In genomic region chr5:140366770-140367630, GRCh38 we compare ENCODE assay signal across 27 cellular contexts. TPM values are rescaled to one million over a fixed set of nuclear protein-coding genes. Genes with fewer than 3 reads are reported as not detected.
DNase-seq lines count a peak whose midpoint lies in the region; ATAC-seq and TF ChIP-seq lines count a peak whose summit lies in the region.
"Had no signal": no experiment of that assay in that cellular context is flagged by ENCODE, and none has a peak within 500 bp of the region (broad histone marks: within the 10 kb centered on the region; RNA-seq: fewer than 3 reads in every experiment).

No MANE protein-coding gene starts in this region.

- no peak overlapping the region for H3K18ac ChIP-seq in H9 (ENCODE audit: insufficient read length, low read depth, low read length)

- intact Hi-C loops in sciatic nerve (cut with DNase I), result no loop called here

- H2AK5ac ChIP-seq in H9 (ENCODE audit: insufficient read length, low read length), result no peak overlapping the region

- no peak overlapping the region for H3K4ac ChIP-seq in H9 (ENCODE audit: low read depth, low read length)

- no peak overlapping the region for H2AFZ ChIP-seq in H9 (ENCODE audit: low read length)

- H3T11ph ChIP-seq in H9 (ENCODE audit: low read length), result no peak overlapping the region

- H4K20me1 ChIP-seq in H9 (ENCODE audit: control insufficient read depth, insufficient read depth, insufficient read length), result no peaks in the 10 kb centered on the region

- H3K23me2 ChIP-seq in H9 (ENCODE audit: insufficient read length, low read depth, low read length, poor library complexity, severe bottlenecking), result peaks cover 4% of the 10 kb centered on the region

- H3K9ac ChIP-seq in H9 (ENCODE audit: extremely low read depth, insufficient read length, low read length) (no peak overlapping the region), endodermal cell (ENCODE audit: extremely low read depth, low read length, poor library complexity, severe bottlenecking) (no peak overlapping the region)

- H2BK15ac ChIP-seq in H9 (ENCODE audit: low read depth, low read length), result no peak overlapping the region

- no peak overlapping the region for H3K14ac ChIP-seq in H9 (ENCODE audit: insufficient read depth, low read length)

- TF ChIP-seq CTCF in GM12872 (IDR thresholded peaks at IDR 0.05; ENCODE audit: insufficient read depth, low read depth, low read length), result peak; percentile 31; the same call in 2 of the 3 replicates
- peak; percentile 37; the same call in 2 of the 3 replicates for TF ChIP-seq CTCF in H9 (conservative IDR thresholded peaks at IDR 0.05)
- TF ChIP-seq CTCF in endodermal cell (conservative IDR thresholded peaks at IDR 0.05), result peak; percentile 54
- no peak for TF ChIP-seq CTCF in type B pancreatic cell (conservative IDR thresholded peaks at IDR 0.05)

- no peak overlapping the region for H3K4me3 Mint-ChIP-seq in H9
- no peak overlapping the region for H3K4me3 Mint-ChIP-seq in endodermal cell
- no peak overlapping the region for H3K4me3 Mint-ChIP-seq in type B pancreatic cell
- H3K4me3 Mint-ChIP-seq in T-helper 2 cell treated with Interferon-gamma antibody and Interleukin-4, amounts not matched to agents 5 μg/mL and 100 μg/mL, for 36 hours, result no peak overlapping the region
- H3K4me3 Mint-ChIP-seq: activated CD4-positive, alpha-beta T cell treated with anti-CD3 and anti-CD28 coated beads, Interleukin-2, amount 10 ng/mL, durations not matched to agents 7 days and 5 days; activated CD8-positive, alpha-beta memory T cell treated with anti-CD3 and anti-CD28 coated beads, Interleukin-2, amount 10 ng/mL, durations not matched to agents 7 days and 5 days; activated T-cell treated with anti-CD3 and anti-CD28 coated beads, Interleukin-2, amount 50 U/mL, for 72 hours; CD4-positive, CD25-positive, alpha-beta regulatory T cell; natural killer cell treated with Interleukin-12 subunit alpha and Interleukin-12 subunit beta and Interleukin-15 and Interleukin-18, amount 100 ng/mL, for 72 hours had no signal

- no peak overlapping the region for H4K5ac ChIP-seq in H9 (ENCODE audit: insufficient read length, low read depth, low read length)

- no peaks in the 10 kb centered on the region for H3K36me3 ChIP-seq in endodermal cell (ENCODE audit: control insufficient read depth, insufficient read depth, low read length)

- no peak overlapping the region for H3K23ac ChIP-seq in H9 (ENCODE audit: insufficient read length, low read depth, low read length)

- peaks cover 10% of the 10 kb centered on the region for H3K27me3 Mint-ChIP-seq in H9 (ENCODE audit: low read depth)
- H3K27me3 Mint-ChIP-seq in endodermal cell (ENCODE audit: insufficient read depth), result peaks cover 10% of the 10 kb centered on the region
- peaks cover 3% of the 10 kb centered on the region for H3K27me3 Mint-ChIP-seq in type B pancreatic cell
- H3K27me3 Mint-ChIP-seq in T-helper 2 cell treated with Interferon-gamma antibody and Interleukin-4, amounts not matched to agents 5 μg/mL and 100 μg/mL, for 36 hours (ENCODE audit: low read depth), result no peaks in the 10 kb centered on the region
- H3K27me3 Mint-ChIP-seq: activated CD4-positive, alpha-beta T cell treated with anti-CD3 and anti-CD28 coated beads, Interleukin-2, amount 10 ng/mL, durations not matched to agents 7 days and 5 days; activated CD8-positive, alpha-beta memory T cell treated with anti-CD3 and anti-CD28 coated beads, Interleukin-2, amount 10 ng/mL, durations not matched to agents 7 days and 5 days; CD4-positive, CD25-positive, alpha-beta regulatory T cell; natural killer cell treated with Interleukin-12 subunit alpha and Interleukin-12 subunit beta and Interleukin-15 and Interleukin-18, amount 100 ng/mL, for 72 hours had no signal

- H3K27ac ChIP-seq in H9 (ENCODE audit: insufficient read length, low read depth, low read length) (no peak overlapping the region), endodermal cell (ENCODE audit: low read depth, low read length) (no peak overlapping the region)
- H3K27ac ChIP-seq: HL-60, VCaP had no signal

- H2BK5ac ChIP-seq in H9 (ENCODE audit: insufficient read length, low read length), result no peak overlapping the region

- H3K56ac ChIP-seq in H9 (ENCODE audit: insufficient read length, low read depth, low read length), result no peak overlapping the region

- H3K9me3 ChIP-seq in H9 (ENCODE audit: control insufficient read depth, low read depth, low read length) (no peaks in the 10 kb centered on the region), endodermal cell (ENCODE audit: control insufficient read depth, low read length) (no peaks in the 10 kb centered on the region)

- H3K36me3 Mint-ChIP-seq in H9 (ENCODE audit: insufficient read depth in 1 of 3, low read depth in 3 of 3) (no peaks in the 10 kb centered on the region), endodermal cell (ENCODE audit: low read depth) (no peaks in the 10 kb centered on the region), type B pancreatic cell (no peaks in the 10 kb centered on the region)
- H3K36me3 Mint-ChIP-seq in T-helper 2 cell treated with Interferon-gamma antibody and Interleukin-4, amounts not matched to agents 5 μg/mL and 100 μg/mL, for 36 hours (ENCODE audit: low read depth), result no peaks in the 10 kb centered on the region
- H3K36me3 Mint-ChIP-seq: activated CD8-positive, alpha-beta memory T cell treated with anti-CD3 and anti-CD28 coated beads, Interleukin-2, amount 10 ng/mL, durations not matched to agents 7 days and 5 days; CD4-positive, CD25-positive, alpha-beta regulatory T cell; natural killer cell treated with Interleukin-12 subunit alpha and Interleukin-12 subunit beta and Interleukin-15 and Interleukin-18, amount 100 ng/mL, for 72 hours had no signal

- H3K4me1 ChIP-seq in H9 (ENCODE audit: insufficient read depth, low read length) (no peaks in the 10 kb centered on the region; the same call in 1 of the 2 replicates), endodermal cell (ENCODE audit: control insufficient read depth, insufficient read depth, low read length) (no peaks in the 10 kb centered on the region)

- H2BK120ac ChIP-seq in H9 (ENCODE audit: low read depth, low read length, poor library complexity, severe bottlenecking), result no peak overlapping the region

- WGBS in H9 (ENCODE audit: extremely low coverage, insufficient read length, low lambda C conversion rate), result no CpG with 5 or more reads among the region's 5 CpGs
- 79 to 88% methylated on average over 1 to 5 of the region's 5 CpGs for WGBS in endodermal cell (ENCODE audit: insufficient coverage in 1 of 2, insufficient read length in 1 of 2), 2 experiments

- no peak overlapping the region for H3K4me3 ChIP-seq in endodermal cell (ENCODE audit: low read length)
- H3K4me3 ChIP-seq: smooth muscle cell had no signal

- H3K27ac Mint-ChIP-seq in H9, result no peak overlapping the region
- no peak overlapping the region for H3K27ac Mint-ChIP-seq in endodermal cell
- no peak overlapping the region for H3K27ac Mint-ChIP-seq in type B pancreatic cell
- H3K27ac Mint-ChIP-seq in T-helper 2 cell treated with Interferon-gamma antibody and Interleukin-4, amounts not matched to agents 5 μg/mL and 100 μg/mL, for 36 hours, result no peak overlapping the region
- H3K27ac Mint-ChIP-seq: activated CD4-positive, alpha-beta T cell treated with anti-CD3 and anti-CD28 coated beads, Interleukin-2, amount 10 ng/mL, durations not matched to agents 7 days and 5 days; activated CD8-positive, alpha-beta memory T cell treated with anti-CD3 and anti-CD28 coated beads, Interleukin-2, amount 10 ng/mL, durations not matched to agents 7 days and 5 days; activated T-cell treated with anti-CD3 and anti-CD28 coated beads, Interleukin-2, amount 50 U/mL, for 72 hours; CD4-positive, CD25-positive, alpha-beta regulatory T cell; natural killer cell treated with Interleukin-12 subunit alpha and Interleukin-12 subunit beta and Interleukin-15 and Interleukin-18, amount 100 ng/mL, for 72 hours had no signal

- no peaks in the 10 kb centered on the region for H3K27me3 ChIP-seq in H9 (ENCODE audit: insufficient read depth, low read length)
- H3K27me3 ChIP-seq in endodermal cell (ENCODE audit: control insufficient read depth, insufficient read depth, low read length, poor library complexity, severe bottlenecking), result peaks cover 4% of the 10 kb centered on the region

- DNase-seq in H9 (no peak), endodermal cell (no peak), sciatic nerve (ENCODE audit: low spot score) (peak; percentile 40), AG20443 (ENCODE audit: low spot score) (no peak), type B pancreatic cell (ENCODE audit: extremely low spot score, unreplicated experiment) (no peak)
- DNase-seq in T-helper 2 cell treated with Interferon-gamma antibody and Interleukin-4, amounts not matched to agents 5 μg/mL and 100 μg/mL, for 36 hours (ENCODE audit: low spot score), result no peak
- DNase-seq: activated CD4-positive, alpha-beta T cell treated with anti-CD3 and anti-CD28 coated beads, Interleukin-2, amount 10 ng/mL, durations not matched to agents 7 days and 5 days; activated CD8-positive, alpha-beta memory T cell treated with anti-CD3 and anti-CD28 coated beads, Interleukin-2, amount 10 ng/mL, durations not matched to agents 7 days and 5 days; activated naive CD4-positive, alpha-beta T cell treated with Interleukin-2 at 50 U/mL for 16 hours; activated T-cell treated with anti-CD3 and anti-CD28 coated beads, Interleukin-2, amount 50 U/mL, for 72 hours; CD4-positive, CD25-positive, alpha-beta regulatory T cell; EL; islet precursor cell; NCI-H1048; NCI-H1694; NCI-H524 treated with DMSO at 0.1 percent for 48 hours; SHP77; T-helper 9 cell; trophoblast cell had no signal

- no peak overlapping the region for H4K8ac ChIP-seq in H9 (replicated peaks; ENCODE audit: insufficient read length, low read depth, low read length)

- no peak overlapping the region for H2BK20ac ChIP-seq in H9 (ENCODE audit: low read depth, low read length, poor library complexity, severe bottlenecking)

- H3K9me3 Mint-ChIP-seq in H9, result no peaks in the 10 kb centered on the region
- no peaks in the 10 kb centered on the region for H3K9me3 Mint-ChIP-seq in endodermal cell
- H3K9me3 Mint-ChIP-seq in type B pancreatic cell, result no peaks in the 10 kb centered on the region
- H3K9me3 Mint-ChIP-seq in T-helper 2 cell treated with Interferon-gamma antibody and Interleukin-4, amounts not matched to agents 5 μg/mL and 100 μg/mL, for 36 hours, result no peaks in the 10 kb centered on the region
- H3K9me3 Mint-ChIP-seq: activated CD4-positive, alpha-beta T cell treated with anti-CD3 and anti-CD28 coated beads, Interleukin-2, amount 10 ng/mL, durations not matched to agents 7 days and 5 days; activated T-cell treated with anti-CD3 and anti-CD28 coated beads, Interleukin-2, amount 50 U/mL, for 72 hours; CD4-positive, CD25-positive, alpha-beta regulatory T cell; natural killer cell treated with Interleukin-12 subunit alpha and Interleukin-12 subunit beta and Interleukin-15 and Interleukin-18, amount 100 ng/mL, for 72 hours had no signal

- H3K79me2 ChIP-seq in H9 (ENCODE audit: insufficient read depth, low read length), result no peaks in the 10 kb centered on the region

- no peaks in the 10 kb centered on the region for H3K79me1 ChIP-seq in H9 (ENCODE audit: insufficient read depth, low read depth, low read length, poor library complexity, severe bottlenecking)

- peaks cover 7 to 14% of the 10 kb centered on the region in 2 experiments for H3K4me1 Mint-ChIP-seq in H9
- H3K4me1 Mint-ChIP-seq in endodermal cell, result peaks cover 2% of the 10 kb centered on the region
- H3K4me1 Mint-ChIP-seq in type B pancreatic cell (ENCODE audit: unreplicated experiment), result no peaks in the 10 kb centered on the region
- H3K4me1 Mint-ChIP-seq in T-helper 2 cell treated with Interferon-gamma antibody and Interleukin-4, amounts not matched to agents 5 μg/mL and 100 μg/mL, for 36 hours (ENCODE audit: low read depth), result no peaks in the 10 kb centered on the region

- no peak overlapping the region for H3K4me2 ChIP-seq in H9 (ENCODE audit: insufficient read depth, insufficient read length, low read length)
- H3K4me2 ChIP-seq: smooth muscle cell had no signal

- H2BK12ac ChIP-seq in H9 (ENCODE audit: insufficient read length, low read depth, low read length), result no peak overlapping the region

- ATAC-seq in sciatic nerve, result no peak
- ATAC-seq: activated CD8-positive, alpha-beta memory T cell treated with anti-CD3 and anti-CD28 coated beads, Interleukin-2, amount 10 ng/mL, durations not matched to agents 7 days and 5 days; natural killer cell treated with Interleukin-12 subunit alpha and Interleukin-12 subunit beta and Interleukin-15 and Interleukin-18, amount 100 ng/mL, for 72 hours had no signal

- no peak overlapping the region for H4K91ac ChIP-seq in H9 (ENCODE audit: insufficient read length, low read depth, low read length)

RNA-seq across cellular contexts. Expression of gene SLC4A9, which starts 7.0 kb away (rescaled TPM):
- 0.07 TPM in 1 of 2 replicates, not detected in the other for total RNA-seq in H9 (2021)
- 1 to 10 TPM in 1 of 2 donors, under 1 TPM in 1; 0.79 to 1.4 TPM for total RNA-seq in endodermal cell
- polyA plus RNA-seq in endodermal cell (2013, experiment 1 of 2), result not detected
- not detected for polyA plus RNA-seq in endodermal cell (2013, experiment 2 of 2)
- 0.18 TPM for total RNA-seq in sciatic nerve
- 0.17 TPM in 1 of 2 replicates, not detected in the other for total RNA-seq in type B pancreatic cell (ENCODE audit: low replicate concordance)
- total RNA-seq: CD4-positive, CD25-positive, alpha-beta regulatory T cell; liver; natural killer cell treated with Interleukin-12 subunit alpha and Interleukin-12 subunit beta and Interleukin-15 and Interleukin-18, amount 100 ng/mL, for 72 hours; osteoblast; renal cortical epithelial cell; smooth muscle cell had no signal
- polyA plus RNA-seq: CD4-positive, CD25-positive, alpha-beta regulatory T cell; liver; smooth muscle cell had no signal

RNA-seq across cellular contexts. Expression of gene HBEGF, which starts 20.6 kb away (rescaled TPM):
- total RNA-seq in H9 (2021), result 2.4 and 2.5 TPM in 2 replicates
- total RNA-seq in endodermal cell, result 1 to 10 TPM; 1.4 to 2.1 TPM
- 1.8 TPM for polyA plus RNA-seq in endodermal cell (2013, experiment 1 of 2)
- polyA plus RNA-seq in endodermal cell (2013, experiment 2 of 2), result 2.1 TPM
- total RNA-seq in sciatic nerve, result 21.1 TPM
- total RNA-seq in type B pancreatic cell (ENCODE audit: low replicate concordance), result 4.7 and 4.9 TPM in 2 replicates
- polyA plus RNA-seq: CD4-positive, CD25-positive, alpha-beta regulatory T cell had no signal

RNA-seq across cellular contexts. Expression of gene ANKHD1, which starts 34.6 kb away (rescaled TPM):
- total RNA-seq in H9 (2021) (102 and 105 TPM in 2 replicates), endodermal cell (10 to 100 TPM; 85.6 to 95.9 TPM), sciatic nerve (144 TPM), type B pancreatic cell (ENCODE audit: low replicate concordance) (108 and 129 TPM in 2 replicates)
- polyA plus RNA-seq in endodermal cell (2013, experiment 1 of 2), result 95.8 TPM
- 90.5 TPM for polyA plus RNA-seq in endodermal cell (2013, experiment 2 of 2)
